In the genomic region with DNA sequence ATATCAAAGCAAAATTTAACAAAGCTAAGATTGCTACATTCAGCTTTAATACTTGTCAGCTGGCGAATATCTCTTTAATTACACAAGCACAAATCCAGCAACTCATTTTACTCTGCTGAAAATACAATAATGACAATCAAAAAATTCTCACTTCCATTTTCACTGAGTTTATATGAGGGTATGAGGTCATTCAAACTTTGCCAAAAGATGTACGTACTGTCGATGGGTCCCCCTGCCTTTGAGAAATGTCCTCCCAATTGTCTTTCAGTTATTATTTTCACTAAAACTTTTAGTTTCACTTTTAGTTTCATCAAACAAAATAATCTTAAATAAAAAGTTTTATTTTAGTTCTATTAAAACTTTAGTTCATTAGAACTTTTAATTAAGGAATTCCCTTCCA, we compare ENCODE assay signal across 1 cellular context.
TF ChIP-seq lines count a peak whose summit lies in the region.

No MANE protein-coding gene starts in this region.

TF ChIP-seq in GM12878, 131 proteins besides CTCF, POLR2A, EP300 and RAD21:
- TF ChIP-seq TARDBP (IDR thresholded peaks at IDR 0.05; ENCODE audit: borderline replicate concordance) (no peak), ATF7 (IDR thresholded peaks at IDR 0.05; ENCODE audit: low read depth) (peak; percentile 47; the same call in 1 of the 2 replicates), HDGF (IDR thresholded peaks at IDR 0.05) (no peak)
